In the genomic region with DNA sequence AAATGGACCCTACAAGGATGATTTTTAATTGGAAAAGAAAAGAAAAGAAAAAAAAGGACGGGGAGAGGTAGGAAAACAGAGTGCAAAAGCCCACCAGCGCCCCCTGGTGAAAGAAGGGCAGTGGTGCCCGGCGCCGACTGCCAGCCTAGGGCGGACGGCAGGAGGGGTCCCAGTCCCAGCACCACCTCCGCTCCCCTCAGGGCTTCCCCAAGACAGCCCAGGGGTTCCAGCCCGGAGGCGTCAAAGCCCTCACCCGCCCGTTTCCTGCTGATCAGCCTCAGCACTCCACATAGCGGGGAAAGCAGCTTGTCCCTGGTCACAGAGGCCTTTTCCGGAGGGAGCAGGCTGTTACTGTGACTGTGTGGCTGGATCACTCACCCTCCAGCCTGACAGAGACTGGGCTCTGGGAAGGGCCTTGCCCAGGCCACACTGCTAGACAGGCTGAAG, we compare ENCODE assay signal across 9 cellular contexts.
DNase-seq lines count a peak whose midpoint lies in the region; ATAC-seq and TF ChIP-seq lines count a peak whose summit lies in the region.
"Had no signal": no experiment of that assay in that cellular context is flagged by ENCODE, and none has a peak within 500 bp of the region (broad histone marks: within the 10 kb centered on the region; RNA-seq: fewer than 3 reads in every experiment).

No MANE protein-coding gene starts in this region.

- H3K9me3 ChIP-seq in CD4-positive, alpha-beta T cell (ENCODE audit: control insufficient read depth, low read length) = no peaks in the 10 kb centered on the region

- TF ChIP-seq CTCF in CD4-positive, alpha-beta T cell (IDR thresholded peaks at IDR 0.05) = peak; percentile 50
- TF ChIP-seq CTCF in GM20000 (IDR thresholded peaks at IDR 0.05; ENCODE audit: extremely low read depth, missing control alignments) = peak; percentile 65
- peak; percentile 87 for TF ChIP-seq CTCF in fibroblast of mammary gland (conservative IDR thresholded peaks at IDR 0.05; ENCODE audit: control insufficient read depth, insufficient read depth, low read depth, low read length)

- no peaks in the 10 kb centered on the region for H3K9me3 Mint-ChIP-seq in CD4-positive, alpha-beta T cell
- H3K9me3 Mint-ChIP-seq in activated CD4-positive, alpha-beta memory T cell treated with anti-CD3 and anti-CD28 coated beads for 36 hours = no peaks in the 10 kb centered on the region
- H3K9me3 Mint-ChIP-seq: IgD-negative memory B cell had no signal

- CTCF ChIA-PET in CD4-positive, alpha-beta T cell (lab: Charles Lee) = no interaction called here
- CTCF ChIA-PET in activated CD4-positive, alpha-beta memory T cell treated with anti-CD3 and anti-CD28 coated beads for 36 hours (lab: Charles Lee) = interaction anchor here (1.4 to 2.3 kb wide), 2 partner anchors 9 to 12 kb away, joined by 8 to 9 read pairs; no protein-coding TSS in a partner anchor

- no peak for DNase-seq in CD4-positive, alpha-beta T cell
- DNase-seq in GM20000 (ENCODE audit: low spot score) (peak; percentile 68), NCI-H2107 (lab: John Stamatoyannopoulos, UW) (peak; percentile 66), fibroblast of mammary gland (ENCODE audit: low read depth) (peak; percentile 36), nucleus accumbens (lab: John Stamatoyannopoulos, UW) (peak in 39 of 56 donors; percentile 7 to 81 (median 33)), NCI-H526 treated with DMSO at 0.1 percent for 48 hours (lab: John Stamatoyannopoulos, UW) (no peak)
- DNase-seq in activated CD4-positive, alpha-beta memory T cell treated with anti-CD3 and anti-CD28 coated beads for 36 hours = peak; percentile 64

- H3K27ac ChIP-seq in CD4-positive, alpha-beta T cell (ENCODE audit: low read depth, low read length) = no peak overlapping the region

- intact Hi-C loops in CD4-positive, alpha-beta T cell (cut with DNase I, micrococcal nuclease) = no loop called here
- intact Hi-C loops in activated CD4-positive, alpha-beta memory T cell treated with anti-CD3 and anti-CD28 coated beads for 36 hours (cut with micrococcal nuclease) = loop anchor here (2.0 to 5.0 kb wide), 2 partner anchors 334 to 376 kb away; a partner anchor contains a TSS

- H3K36me3 Mint-ChIP-seq in CD4-positive, alpha-beta T cell (ENCODE audit: low read depth) = no peaks in the 10 kb centered on the region
- no peaks in the 10 kb centered on the region for H3K36me3 Mint-ChIP-seq in activated CD4-positive, alpha-beta memory T cell treated with anti-CD3 and anti-CD28 coated beads for 36 hours
- H3K36me3 Mint-ChIP-seq: IgD-negative memory B cell had no signal

- POLR2A ChIA-PET in CD4-positive, alpha-beta T cell (lab: Charles Lee) = no interaction called here
- POLR2A ChIA-PET in activated CD4-positive, alpha-beta memory T cell treated with anti-CD3 and anti-CD28 coated beads for 36 hours (lab: Charles Lee) = no interaction called here

- H3K27me3 ChIP-seq in CD4-positive, alpha-beta T cell (ENCODE audit: control insufficient read depth, insufficient read depth, low read length) = peaks cover 20% of the 10 kb centered on the region

- H3K4me3 ChIP-seq in fibroblast of mammary gland (ENCODE audit: control insufficient read depth, low read depth, low read length) = no peak overlapping the region

- H3K4me3 Mint-ChIP-seq in CD4-positive, alpha-beta T cell = no peak overlapping the region
- H3K4me3 Mint-ChIP-seq in activated CD4-positive, alpha-beta memory T cell treated with anti-CD3 and anti-CD28 coated beads for 36 hours = no peak overlapping the region
- H3K4me3 Mint-ChIP-seq: IgD-negative memory B cell had no signal

- H3K27me3 Mint-ChIP-seq in CD4-positive, alpha-beta T cell = peaks cover 18% of the 10 kb centered on the region
- H3K27me3 Mint-ChIP-seq in activated CD4-positive, alpha-beta memory T cell treated with anti-CD3 and anti-CD28 coated beads for 36 hours = peaks cover 7% of the 10 kb centered on the region

- no peak overlapping the region for H3K27ac Mint-ChIP-seq in CD4-positive, alpha-beta T cell
- no peak overlapping the region for H3K27ac Mint-ChIP-seq in activated CD4-positive, alpha-beta memory T cell treated with anti-CD3 and anti-CD28 coated beads for 36 hours
- H3K27ac Mint-ChIP-seq: IgD-negative memory B cell had no signal

- ATAC-seq in CD4-positive, alpha-beta T cell (ENCODE audit: poor library complexity) = no peak
- no peak for ATAC-seq in GM19035 (IDR thresholded peaks at IDR 0.05; ENCODE audit: unreplicated experiment)

- H3K4me1 Mint-ChIP-seq in CD4-positive, alpha-beta T cell (ENCODE audit: low read depth) = no peaks in the 10 kb centered on the region
- peaks cover 2% of the 10 kb centered on the region for H3K4me1 Mint-ChIP-seq in activated CD4-positive, alpha-beta memory T cell treated with anti-CD3 and anti-CD28 coated beads for 36 hours (ENCODE audit: low read depth)

Comparison
In these comparisons a context has a peak if more than half of its experiments do, and no peak if none do; other contexts are left out.
1. DNase-seq: peak in GM20000 (single experiment), NCI-H2107 (single experiment), activated CD4-positive, alpha-beta memory T cell treated with anti-CD3 and anti-CD28 coated beads for 36 hours (single experiment), fibroblast of mammary gland (single experiment) and nucleus accumbens (39 of 56); none in CD4-positive, alpha-beta T cell (0 of 10) and NCI-H526 treated with DMSO at 0.1 percent for 48 hours (single experiment).
2. Peak in every context shown above with its lines, with median percentiles within 50 percentile points of each other: CTCF ChIP-seq.